Comparison of ENCODE assay signal across 9 cellular contexts in genomic region chr17:74744714-74745547, GRCh38. TPM values are rescaled to one million over a fixed set of nuclear protein-coding genes. Genes with fewer than 3 reads are reported as not detected.
A peak's percentile ranks its signal among the peaks of the same experiment; 100 is the strongest.
DNase-seq lines count a peak whose midpoint lies in the region; ATAC-seq and TF ChIP-seq lines count a peak whose summit lies in the region.
"Had no signal": no experiment of that assay in that cellular context is flagged by ENCODE, and none has a peak within 500 bp of the region (broad histone marks: within the 10 kb centered on the region; RNA-seq: fewer than 3 reads in every experiment).

No MANE protein-coding gene starts in this region.

- ATAC-seq in HG03196 (IDR thresholded peaks at IDR 0.05; ENCODE audit: unreplicated experiment) (no peak), GM18520 (IDR thresholded peaks at IDR 0.05; ENCODE audit: unreplicated experiment) (no peak)

- 23 to 44% methylated on average over 24 of the region's 24 CpGs for WGBS in sigmoid colon, 2 donors

- no peak for TF ChIP-seq POLR2A in sigmoid colon (IDR thresholded peaks at IDR 0.05)

- no peaks in the 10 kb centered on the region for H3K36me3 ChIP-seq in MM.1S (replicated peaks; ENCODE audit: insufficient read depth, low read length)
- H3K36me3 ChIP-seq in sigmoid colon, result no peaks in the 10 kb centered on the region

- H3K9ac ChIP-seq in MM.1S (ENCODE audit: low read length), result peak overlapping the region; percentile 22; the same call in 1 of the 2 replicates

- H3K4me3 ChIP-seq in MM.1S (ENCODE audit: low read length) (peak overlapping the region; percentile 44), astrocyte of the cerebellum (ENCODE audit: low read depth, low read length) (peak overlapping the region; percentile 15), sigmoid colon (peak overlapping the region in 2 of 4 donors; percentile 19 to 24)

- H3K27ac ChIP-seq in MM.1S (ENCODE audit: low read length) (no peak overlapping the region), sigmoid colon (peak overlapping the region in 3 of 4 donors; percentile 10 to 45 (median 38))

- in situ Hi-C loops in astrocyte of the cerebellum (cut with HindIII; ENCODE audit: low sequenced_read_pairs), result no loop called here

- intact Hi-C loops in sigmoid colon (cut with DNase I), result loop anchor here (1.0 to 5.0 kb wide), 3 partner anchors 26 to 212 kb away; no protein-coding TSS in a partner anchor

- TF ChIP-seq CTCF in MM.1S (IDR thresholded peaks at IDR 0.05; ENCODE audit: low read length) (peak; percentile 99), astrocyte of the cerebellum (IDR thresholded peaks at IDR 0.05; ENCODE audit: low read depth, low read length, missing control alignments) (peak; percentile 99), sigmoid colon (IDR thresholded peaks at IDR 0.05) (peak; percentile 94 to 99 (median 99))

- H3F3A ChIP-seq in MM.1S (ENCODE audit: insufficient read depth, low read length), result peaks cover 41% of the 10 kb centered on the region

- H3K4me2 ChIP-seq in MM.1S (ENCODE audit: low read depth, low read length), result peak overlapping the region; percentile 72

- no peaks in the 10 kb centered on the region for H3K9me2 ChIP-seq in MM.1S (replicated peaks; ENCODE audit: insufficient read depth, low read length)

- DNase-seq in GDM1 (lab: John Stamatoyannopoulos, UW) (peak; percentile 49), MM.1S (peak; percentile 81), T-helper 22 cell (ENCODE audit: low read depth) (peak; percentile 59), astrocyte of the cerebellum (ENCODE audit: low read depth) (peak; percentile 32), hypothalamus (lab: John Stamatoyannopoulos, UW) (peak in 49 of 51 donors; percentile 32 to 95 (median 73)), sigmoid colon (peak; percentile 90)

- no peaks in the 10 kb centered on the region for H3K27me3 ChIP-seq in MM.1S (replicated peaks; ENCODE audit: insufficient read depth, low read length)
- peaks cover 0 to 30% (median 13%) of the 10 kb centered on the region in 3 donors for H3K27me3 ChIP-seq in sigmoid colon

- TF ChIP-seq EP300 in sigmoid colon (IDR thresholded peaks at IDR 0.05), result no peak

- H3K79me2 ChIP-seq in MM.1S (ENCODE audit: low read length), result peaks cover 53% of the 10 kb centered on the region

- H3K4me1 ChIP-seq in MM.1S (ENCODE audit: low read length) (peaks cover 46% of the 10 kb centered on the region), sigmoid colon (peaks cover 0 to 26% (median 18%) of the 10 kb centered on the region in 4 donors)

- H3K9me3 ChIP-seq in MM.1S (replicated peaks; ENCODE audit: insufficient read depth, low read length) (no peaks in the 10 kb centered on the region), sigmoid colon (no peaks in the 10 kb centered on the region)

- H4K20me1 ChIP-seq in MM.1S (ENCODE audit: insufficient read depth, low read length), result peaks cover 10% of the 10 kb centered on the region

- peak overlapping the region; percentile 64 for H2AFZ ChIP-seq in MM.1S (ENCODE audit: low read length)

RNA-seq across cellular contexts. Expression of gene NHERF1, which starts 3.5 kb away (rescaled TPM):
- total RNA-seq in sigmoid colon, result 10 to 100 TPM in 1 of 4 donors, 1 to 10 TPM in 3; 6.6 to 12.5 (median 7.3) TPM
- polyA plus RNA-seq in sigmoid colon, result 100 to 1,000 TPM; 122 to 420 (median 194) TPM

RNA-seq across cellular contexts. Expression of gene RAB37, which starts 7.9 kb away (rescaled TPM):
- 1 to 10 TPM in 3 of 4 donors, under 1 TPM in 1; 0.54 to 4.1 (median 1.4) TPM for total RNA-seq in sigmoid colon
- 10 to 100 TPM; 15.2 to 28.8 (median 16.9) TPM for polyA plus RNA-seq in sigmoid colon

RNA-seq across cellular contexts. Expression of gene NAT9, which starts 31.2 kb away (rescaled TPM):
- 10 to 100 TPM; 14.3 to 29.9 (median 21.7) TPM for total RNA-seq in sigmoid colon
- polyA plus RNA-seq in sigmoid colon, result 10 to 100 TPM; 11.3 to 36.4 (median 14.4) TPM

RNA-seq across cellular contexts. Expression of gene CD300LF, which starts 32.2 kb away (rescaled TPM):
- under 1 TPM in 1 of 4 donors, not detected in 3; 0.27 TPM for total RNA-seq in sigmoid colon
- 1 to 10 TPM; 1.8 to 8.3 (median 4.8) TPM for polyA plus RNA-seq in sigmoid colon
- total RNA-seq: pulmonary artery endothelial cell had no signal

Comparison
In these comparisons a context has a peak if more than half of its experiments do, and no peak if none do; other contexts are left out.
1. DNase-seq: peak in every context shown above with its lines; median percentile 90 in sigmoid colon; 81 in MM.1S; 73 in hypothalamus; 59 in T-helper 22 cell; 49 in GDM1; 32 in astrocyte of the cerebellum.